Comparison of ENCODE assay signal across 16 cellular contexts in the genomic region with DNA sequence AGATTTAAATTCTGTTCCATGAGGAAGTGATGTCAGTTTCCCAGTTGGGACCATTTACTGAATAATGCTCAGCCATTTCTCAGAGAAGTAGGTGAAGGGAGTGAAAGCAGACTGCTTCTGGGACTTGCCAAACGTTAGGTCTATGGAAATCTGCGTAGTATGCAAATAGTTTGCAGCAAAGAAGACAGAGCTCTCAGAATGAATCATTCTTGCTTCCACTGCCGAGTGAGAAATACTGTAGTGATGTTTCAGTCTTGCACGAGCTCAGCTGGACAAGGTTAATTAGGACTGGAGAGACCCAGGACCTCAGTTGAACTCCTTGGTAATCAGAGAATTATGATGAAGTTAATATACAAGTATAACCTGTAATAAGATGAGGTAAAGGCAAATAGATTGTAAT.
A peak's percentile ranks its signal among the peaks of the same experiment; 100 is the strongest.
DNase-seq lines count a peak whose midpoint lies in the region; ATAC-seq and TF ChIP-seq lines count a peak whose summit lies in the region.
"Had no signal": no experiment of that assay in that cellular context is flagged by ENCODE, and none has a peak within 500 bp of the region (broad histone marks: within the 10 kb centered on the region; RNA-seq: fewer than 3 reads in every experiment).

No MANE protein-coding gene starts in this region.

- H3K27ac ChIP-seq in WERI-Rb-1, result no peak overlapping the region
- H3K27ac ChIP-seq: vagina had no signal

- DNase-seq in NOMO-1 treated with dmso at 0.1 percent for 144 hours (lab: John Stamatoyannopoulos, UW; ENCODE audit: unreplicated experiment) (no peak), WERI-Rb-1 (no peak)
- DNase-seq in naive thymus-derived CD8-positive, alpha-beta T cell, result no peak
- DNase-seq in effector memory CD8-positive, alpha-beta T cell, result no peak
- DNase-seq: activated CD4-positive, alpha-beta T cell treated with anti-CD3 and anti-CD28 coated beads for 48 hours; activated T-cell treated with anti-CD3 and anti-CD28 coated beads, Interleukin-2, amount 50 U/mL, for 24 hours; head of caudate nucleus; NCI-H226; stimulated activated CD4-positive, alpha-beta T cell treated with anti-CD3 and anti-CD28 coated beads, Interleukin-2, amount 100 ng/mL, for 24 hours; T-helper 2 cell had no signal

- H3K27ac Mint-ChIP-seq in naive thymus-derived CD8-positive, alpha-beta T cell, result no peak overlapping the region
- H3K27ac Mint-ChIP-seq in effector memory CD8-positive, alpha-beta T cell, result no peak overlapping the region
- H3K27ac Mint-ChIP-seq: activated T-cell treated with anti-CD3 and anti-CD28 coated beads, Interleukin-2, amount 50 U/mL, for 24 hours; GM23338 had no signal

- H3K4me1 Mint-ChIP-seq in naive thymus-derived CD8-positive, alpha-beta T cell, result peaks cover 0 to 9% (median 2%) of the 10 kb centered on the region in 4 donors
- no peaks in the 10 kb centered on the region for H3K4me1 Mint-ChIP-seq in effector memory CD8-positive, alpha-beta T cell (ENCODE audit: low read depth in 2 of 2)

- no peaks in the 10 kb centered on the region for H3K27me3 ChIP-seq in WERI-Rb-1 (ENCODE audit: insufficient read depth, low read depth, severe bottlenecking)
- H3K27me3 ChIP-seq: vagina had no signal

- peak; percentile 77 for ATAC-seq in GM18498 (IDR thresholded peaks at IDR 0.05; ENCODE audit: unreplicated experiment)
- ATAC-seq in GM19468 (IDR thresholded peaks at IDR 0.05; ENCODE audit: extremely low read depth, unreplicated experiment), result peak; percentile 72
- ATAC-seq in HG02852 (IDR thresholded peaks at IDR 0.05; ENCODE audit: unreplicated experiment), result peak; percentile 98
- peak; percentile 97 for ATAC-seq in HG03520 (IDR thresholded peaks at IDR 0.05; ENCODE audit: unreplicated experiment)
- no peak for ATAC-seq in naive thymus-derived CD8-positive, alpha-beta T cell
- ATAC-seq in effector memory CD8-positive, alpha-beta T cell (replicated peaks), result no peak
- ATAC-seq: GM23338 had no signal

- no peaks in the 10 kb centered on the region for H3K36me3 Mint-ChIP-seq in naive thymus-derived CD8-positive, alpha-beta T cell
- no peaks in the 10 kb centered on the region for H3K36me3 Mint-ChIP-seq in effector memory CD8-positive, alpha-beta T cell (ENCODE audit: insufficient read depth)

- no peaks in the 10 kb centered on the region for H3K36me3 ChIP-seq in WERI-Rb-1
- H3K36me3 ChIP-seq: vagina had no signal

- no peak for TF ChIP-seq CTCF in WERI-Rb-1 (IDR thresholded peaks at IDR 0.05; ENCODE audit: low read depth, low read length)

- no peak overlapping the region for H3K4me3 ChIP-seq in WERI-Rb-1 (ENCODE audit: low read depth, low read length)
- H3K4me3 ChIP-seq: GM23338, vagina had no signal

- H3K9me3 Mint-ChIP-seq in naive thymus-derived CD8-positive, alpha-beta T cell, result peaks cover 0 to 4% (median 0%) of the 10 kb centered on the region in 9 donors
- H3K9me3 Mint-ChIP-seq in effector memory CD8-positive, alpha-beta T cell, result peaks cover 3 to 7% of the 10 kb centered on the region in 2 donors
- H3K9me3 Mint-ChIP-seq: activated T-cell treated with anti-CD3 and anti-CD28 coated beads, Interleukin-2, amount 50 U/mL, for 24 hours; GM23338 had no signal

- H3K27me3 Mint-ChIP-seq in naive thymus-derived CD8-positive, alpha-beta T cell, result peaks cover 0 to 10% (median 3%) of the 10 kb centered on the region in 5 donors
- peaks cover 0 to 8% of the 10 kb centered on the region in 2 donors for H3K27me3 Mint-ChIP-seq in effector memory CD8-positive, alpha-beta T cell

- H3K4me3 Mint-ChIP-seq in naive thymus-derived CD8-positive, alpha-beta T cell, result no peak overlapping the region
- H3K4me3 Mint-ChIP-seq in effector memory CD8-positive, alpha-beta T cell, result no peak overlapping the region
- H3K4me3 Mint-ChIP-seq: activated T-cell treated with anti-CD3 and anti-CD28 coated beads, Interleukin-2, amount 50 U/mL, for 24 hours; GM23338 had no signal

- no peaks in the 10 kb centered on the region for H3K9me3 ChIP-seq in WERI-Rb-1 (ENCODE audit: severe bottlenecking)
- H3K9me3 ChIP-seq: vagina had no signal

- POLR2A ChIA-PET in naive thymus-derived CD8-positive, alpha-beta T cell (lab: Charles Lee), result no interaction called here

Comparison
In these comparisons a context has a peak if more than half of its experiments do, and no peak if none do; other contexts are left out.
1. ATAC-seq: peak in GM18498 (single experiment), GM19468 (single experiment), HG02852 (single experiment) and HG03520 (single experiment); none in naive thymus-derived CD8-positive, alpha-beta T cell (0 of 2) and effector memory CD8-positive, alpha-beta T cell (single experiment).